1 cellular context compared by ENCODE assay signal in the genomic region with DNA sequence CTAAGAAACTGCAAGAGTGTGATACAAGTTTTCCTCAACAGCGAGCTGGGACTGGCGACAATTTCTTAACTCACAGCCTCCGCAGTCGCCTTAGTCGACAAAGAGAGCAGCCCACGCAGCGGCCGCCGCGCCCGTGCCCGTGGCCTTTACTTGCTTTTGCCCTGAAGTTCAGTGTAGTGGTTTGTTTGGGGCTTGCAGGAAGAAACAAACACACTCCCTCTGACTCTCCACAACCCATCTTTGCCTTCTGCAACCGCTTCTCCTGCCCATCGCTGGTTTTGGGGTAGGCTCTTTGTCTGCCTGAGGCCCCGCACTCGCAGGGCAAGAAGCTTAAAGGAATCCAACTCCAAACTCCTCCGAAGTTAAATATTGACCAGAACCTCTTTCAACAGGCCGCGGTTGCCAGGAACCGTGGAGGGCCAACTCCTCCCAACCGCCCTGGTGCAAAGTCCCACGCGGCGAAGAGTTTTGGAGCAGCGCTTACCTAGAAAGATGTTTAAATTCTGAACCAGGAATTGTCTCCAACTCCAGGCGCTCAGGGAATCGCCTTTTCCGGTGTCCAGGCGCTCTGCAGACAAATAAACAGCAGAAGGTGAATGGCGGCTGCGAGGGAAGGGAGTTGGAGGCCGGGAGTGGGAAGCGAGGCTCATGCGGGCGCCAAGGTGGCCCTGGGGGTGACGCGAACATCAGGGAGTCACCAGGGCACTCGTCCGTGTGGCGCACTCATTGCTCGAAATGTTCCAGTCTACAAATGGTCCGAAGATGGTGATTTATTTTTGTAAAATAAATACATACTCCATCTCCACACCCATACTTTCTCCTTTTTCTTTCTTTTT.
TF ChIP-seq lines count a peak whose summit lies in the region.

No MANE protein-coding gene starts in this region.

TF ChIP-seq in HepG2, 621 proteins besides CTCF, POLR2A, EP300 and RAD21 (continued from another document and continues in another):
- TF ChIP-seq, protein P1, sequence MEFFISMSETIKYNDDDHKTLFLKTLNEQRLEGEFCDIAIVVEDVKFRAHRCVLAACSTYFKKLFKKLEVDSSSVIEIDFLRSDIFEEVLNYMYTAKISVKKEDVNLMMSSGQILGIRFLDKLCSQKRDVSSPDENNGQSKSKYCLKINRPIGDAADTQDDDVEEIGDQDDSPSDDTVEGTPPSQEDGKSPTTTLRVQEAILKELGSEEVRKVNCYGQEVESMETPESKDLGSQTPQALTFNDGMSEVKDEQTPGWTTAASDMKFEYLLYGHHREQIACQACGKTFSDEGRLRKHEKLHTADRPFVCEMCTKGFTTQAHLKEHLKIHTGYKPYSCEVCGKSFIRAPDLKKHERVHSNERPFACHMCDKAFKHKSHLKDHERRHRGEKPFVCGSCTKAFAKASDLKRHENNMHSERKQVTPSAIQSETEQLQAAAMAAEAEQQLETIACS (CRISPR knock-in tag; IDR thresholded peaks at IDR 0.05) = no peak
- TF ChIP-seq, protein P2, sequence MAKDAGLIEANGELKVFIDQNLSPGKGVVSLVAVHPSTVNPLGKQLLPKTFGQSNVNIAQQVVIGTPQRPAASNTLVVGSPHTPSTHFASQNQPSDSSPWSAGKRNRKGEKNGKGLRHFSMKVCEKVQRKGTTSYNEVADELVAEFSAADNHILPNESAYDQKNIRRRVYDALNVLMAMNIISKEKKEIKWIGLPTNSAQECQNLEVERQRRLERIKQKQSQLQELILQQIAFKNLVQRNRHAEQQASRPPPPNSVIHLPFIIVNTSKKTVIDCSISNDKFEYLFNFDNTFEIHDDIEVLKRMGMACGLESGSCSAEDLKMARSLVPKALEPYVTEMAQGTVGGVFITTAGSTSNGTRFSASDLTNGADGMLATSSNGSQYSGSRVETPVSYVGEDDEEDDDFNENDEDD (CRISPR knock-in tag; IDR thresholded peaks at IDR 0.05; ENCODE audit: borderline replicate concordance) = no peak
- no peak for TF ChIP-seq NR1H2 (CRISPR knock-in tag; IDR thresholded peaks at IDR 0.05; ENCODE audit: borderline replicate concordance, low read depth)
- TF ChIP-seq, protein P3, sequence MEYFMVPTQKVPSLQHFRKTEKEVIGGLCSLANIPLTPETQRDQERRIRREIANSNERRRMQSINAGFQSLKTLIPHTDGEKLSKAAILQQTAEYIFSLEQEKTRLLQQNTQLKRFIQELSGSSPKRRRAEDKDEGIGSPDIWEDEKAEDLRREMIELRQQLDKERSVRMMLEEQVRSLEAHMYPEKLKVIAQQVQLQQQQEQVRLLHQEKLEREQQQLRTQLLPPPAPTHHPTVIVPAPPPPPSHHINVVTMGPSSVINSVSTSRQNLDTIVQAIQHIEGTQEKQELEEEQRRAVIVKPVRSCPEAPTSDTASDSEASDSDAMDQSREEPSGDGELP (IDR thresholded peaks at IDR 0.05; ENCODE audit: borderline replicate concordance, low read depth) = no peak
- TF ChIP-seq, protein P4, sequence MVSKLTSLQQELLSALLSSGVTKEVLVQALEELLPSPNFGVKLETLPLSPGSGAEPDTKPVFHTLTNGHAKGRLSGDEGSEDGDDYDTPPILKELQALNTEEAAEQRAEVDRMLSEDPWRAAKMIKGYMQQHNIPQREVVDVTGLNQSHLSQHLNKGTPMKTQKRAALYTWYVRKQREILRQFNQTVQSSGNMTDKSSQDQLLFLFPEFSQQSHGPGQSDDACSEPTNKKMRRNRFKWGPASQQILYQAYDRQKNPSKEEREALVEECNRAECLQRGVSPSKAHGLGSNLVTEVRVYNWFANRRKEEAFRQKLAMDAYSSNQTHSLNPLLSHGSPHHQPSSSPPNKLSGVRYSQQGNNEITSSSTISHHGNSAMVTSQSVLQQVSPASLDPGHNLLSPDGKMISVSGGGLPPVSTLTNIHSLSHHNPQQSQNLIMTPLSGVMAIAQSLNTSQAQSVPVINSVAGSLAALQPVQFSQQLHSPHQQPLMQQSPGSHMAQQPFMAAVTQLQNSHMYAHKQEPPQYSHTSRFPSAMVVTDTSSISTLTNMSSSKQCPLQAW (CRISPR knock-in tag; IDR thresholded peaks at IDR 0.05) = peak; percentile 96
- no peak for TF ChIP-seq ZNF30 (CRISPR knock-in tag; IDR thresholded peaks at IDR 0.05)
- no peak for TF ChIP-seq TBX3 (IDR thresholded peaks at IDR 0.05; ENCODE audit: borderline replicate concordance)
- peak; percentile 92 for TF ChIP-seq HNF4A (CRISPR knock-in tag; IDR thresholded peaks at IDR 0.05)
- TF ChIP-seq, protein P5, sequence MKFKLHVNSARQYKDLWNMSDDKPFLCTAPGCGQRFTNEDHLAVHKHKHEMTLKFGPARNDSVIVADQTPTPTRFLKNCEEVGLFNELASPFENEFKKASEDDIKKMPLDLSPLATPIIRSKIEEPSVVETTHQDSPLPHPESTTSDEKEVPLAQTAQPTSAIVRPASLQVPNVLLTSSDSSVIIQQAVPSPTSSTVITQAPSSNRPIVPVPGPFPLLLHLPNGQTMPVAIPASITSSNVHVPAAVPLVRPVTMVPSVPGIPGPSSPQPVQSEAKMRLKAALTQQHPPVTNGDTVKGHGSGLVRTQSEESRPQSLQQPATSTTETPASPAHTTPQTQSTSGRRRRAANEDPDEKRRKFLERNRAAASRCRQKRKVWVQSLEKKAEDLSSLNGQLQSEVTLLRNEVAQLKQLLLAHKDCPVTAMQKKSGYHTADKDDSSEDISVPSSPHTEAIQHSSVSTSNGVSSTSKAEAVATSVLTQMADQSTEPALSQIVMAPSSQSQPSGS (CRISPR knock-in tag; IDR thresholded peaks at IDR 0.05) = peak; percentile 37; the same call in 1 of the 2 replicates
- TF ChIP-seq TOE1 (CRISPR knock-in tag; IDR thresholded peaks at IDR 0.05) = no peak
- TF ChIP-seq SMC3 (IDR thresholded peaks at IDR 0.05; ENCODE audit: low read length) = 0 out of 2 replicates have a peak, but pooled peaks have one; percentile 8
- TF ChIP-seq, protein P6, sequence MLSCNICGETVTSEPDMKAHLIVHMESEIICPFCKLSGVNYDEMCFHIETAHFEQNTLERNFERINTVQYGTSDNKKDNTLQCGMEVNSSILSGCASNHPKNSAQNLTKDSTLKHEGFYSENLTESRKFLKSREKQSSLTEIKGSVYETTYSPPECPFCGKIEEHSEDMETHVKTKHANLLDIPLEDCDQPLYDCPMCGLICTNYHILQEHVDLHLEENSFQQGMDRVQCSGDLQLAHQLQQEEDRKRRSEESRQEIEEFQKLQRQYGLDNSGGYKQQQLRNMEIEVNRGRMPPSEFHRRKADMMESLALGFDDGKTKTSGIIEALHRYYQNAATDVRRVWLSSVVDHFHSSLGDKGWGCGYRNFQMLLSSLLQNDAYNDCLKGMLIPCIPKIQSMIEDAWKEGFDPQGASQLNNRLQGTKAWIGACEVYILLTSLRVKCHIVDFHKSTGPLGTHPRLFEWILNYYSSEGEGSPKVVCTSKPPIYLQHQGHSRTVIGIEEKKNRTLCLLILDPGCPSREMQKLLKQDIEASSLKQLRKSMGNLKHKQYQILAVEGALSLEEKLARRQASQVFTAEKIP (CRISPR knock-in tag; IDR thresholded peaks at IDR 0.05; ENCODE audit: borderline replicate concordance) = no peak
- peak; percentile 80 for TF ChIP-seq ASH2L (IDR thresholded peaks at IDR 0.05; ENCODE audit: insufficient read length, low read depth, low read length)
- no peak for TF ChIP-seq ZNF660 (CRISPR knock-in tag; IDR thresholded peaks at IDR 0.05; ENCODE audit: borderline replicate concordance, low read depth)
- TF ChIP-seq KDM5A (IDR thresholded peaks at IDR 0.05; ENCODE audit: borderline replicate concordance, low read length) = no peak
- peak; percentile 54; the same call in 1 of the 2 replicates for TF ChIP-seq ISL2 (CRISPR knock-in tag; IDR thresholded peaks at IDR 0.05)
- TF ChIP-seq, protein P7, sequence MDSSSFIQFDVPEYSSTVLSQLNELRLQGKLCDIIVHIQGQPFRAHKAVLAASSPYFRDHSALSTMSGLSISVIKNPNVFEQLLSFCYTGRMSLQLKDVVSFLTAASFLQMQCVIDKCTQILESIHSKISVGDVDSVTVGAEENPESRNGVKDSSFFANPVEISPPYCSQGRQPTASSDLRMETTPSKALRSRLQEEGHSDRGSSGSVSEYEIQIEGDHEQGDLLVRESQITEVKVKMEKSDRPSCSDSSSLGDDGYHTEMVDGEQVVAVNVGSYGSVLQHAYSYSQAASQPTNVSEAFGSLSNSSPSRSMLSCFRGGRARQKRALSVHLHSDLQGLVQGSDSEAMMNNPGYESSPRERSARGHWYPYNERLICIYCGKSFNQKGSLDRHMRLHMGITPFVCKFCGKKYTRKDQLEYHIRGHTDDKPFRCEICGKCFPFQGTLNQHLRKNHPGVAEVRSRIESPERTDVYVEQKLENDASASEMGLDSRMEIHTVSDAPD (CRISPR knock-in tag; IDR thresholded peaks at IDR 0.05) = peak; percentile 19; the same call in 1 of the 2 replicates
- TF ChIP-seq STAT5B (CRISPR knock-in tag; IDR thresholded peaks at IDR 0.05) = no peak
- peak; percentile 56 for TF ChIP-seq RFX3 (CRISPR knock-in tag; IDR thresholded peaks at IDR 0.05)
- TF ChIP-seq, protein P8, sequence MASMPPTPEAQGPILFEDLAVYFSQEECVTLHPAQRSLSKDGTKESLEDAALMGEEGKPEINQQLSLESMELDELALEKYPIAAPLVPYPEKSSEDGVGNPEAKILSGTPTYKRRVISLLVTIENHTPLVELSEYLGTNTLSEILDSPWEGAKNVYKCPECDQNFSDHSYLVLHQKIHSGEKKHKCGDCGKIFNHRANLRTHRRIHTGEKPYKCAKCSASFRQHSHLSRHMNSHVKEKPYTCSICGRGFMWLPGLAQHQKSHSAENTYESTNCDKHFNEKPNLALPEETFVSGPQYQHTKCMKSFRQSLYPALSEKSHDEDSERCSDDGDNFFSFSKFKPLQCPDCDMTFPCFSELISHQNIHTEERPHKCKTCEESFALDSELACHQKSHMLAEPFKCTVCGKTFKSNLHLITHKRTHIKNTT (CRISPR knock-in tag; IDR thresholded peaks at IDR 0.05) = no peak
- TF ChIP-seq, protein P9, sequence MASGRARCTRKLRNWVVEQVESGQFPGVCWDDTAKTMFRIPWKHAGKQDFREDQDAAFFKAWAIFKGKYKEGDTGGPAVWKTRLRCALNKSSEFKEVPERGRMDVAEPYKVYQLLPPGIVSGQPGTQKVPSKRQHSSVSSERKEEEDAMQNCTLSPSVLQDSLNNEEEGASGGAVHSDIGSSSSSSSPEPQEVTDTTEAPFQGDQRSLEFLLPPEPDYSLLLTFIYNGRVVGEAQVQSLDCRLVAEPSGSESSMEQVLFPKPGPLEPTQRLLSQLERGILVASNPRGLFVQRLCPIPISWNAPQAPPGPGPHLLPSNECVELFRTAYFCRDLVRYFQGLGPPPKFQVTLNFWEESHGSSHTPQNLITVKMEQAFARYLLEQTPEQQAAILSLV (CRISPR knock-in tag; IDR thresholded peaks at IDR 0.05; ENCODE audit: borderline replicate concordance) = peak; percentile 48; the same call in 1 of the 2 replicates
- TF ChIP-seq REXO4 (CRISPR knock-in tag; IDR thresholded peaks at IDR 0.05; ENCODE audit: borderline replicate concordance) = no peak
- TF ChIP-seq SNAPC2 (CRISPR knock-in tag; IDR thresholded peaks at IDR 0.05) = 0 out of 2 replicates have a peak, but pooled peaks have one; percentile 69
- no peak; the same call in 1 of the 2 replicates for TF ChIP-seq ZNF839 (CRISPR knock-in tag; IDR thresholded peaks at IDR 0.05; ENCODE audit: borderline replicate concordance)
- no peak for TF ChIP-seq CHCHD3 (CRISPR knock-in tag; IDR thresholded peaks at IDR 0.05)
- 0 out of 2 replicates have a peak, but pooled peaks have one; percentile 37 for TF ChIP-seq MIER2 (CRISPR knock-in tag; IDR thresholded peaks at IDR 0.05)
- no peak for TF ChIP-seq MAFG (CRISPR knock-in tag; IDR thresholded peaks at IDR 0.05)
- no peak; the same call in 1 of the 2 replicates for TF ChIP-seq SALL2 (CRISPR knock-in tag; IDR thresholded peaks at IDR 0.05)
- no peak for TF ChIP-seq GABPA (IDR thresholded peaks at IDR 0.05; ENCODE audit: low read depth, low read length)
- TF ChIP-seq GABPA (CRISPR knock-in tag; IDR thresholded peaks at IDR 0.05; ENCODE audit: low read depth) = peak; percentile 69
- no peak for TF ChIP-seq RBM39 (IDR thresholded peaks at IDR 0.05; ENCODE audit: low read depth, low read length, poor library complexity, severe bottlenecking)
- no peak for TF ChIP-seq RAD51 (IDR thresholded peaks at IDR 0.05; ENCODE audit: borderline replicate concordance)
- TF ChIP-seq, protein P10, sequence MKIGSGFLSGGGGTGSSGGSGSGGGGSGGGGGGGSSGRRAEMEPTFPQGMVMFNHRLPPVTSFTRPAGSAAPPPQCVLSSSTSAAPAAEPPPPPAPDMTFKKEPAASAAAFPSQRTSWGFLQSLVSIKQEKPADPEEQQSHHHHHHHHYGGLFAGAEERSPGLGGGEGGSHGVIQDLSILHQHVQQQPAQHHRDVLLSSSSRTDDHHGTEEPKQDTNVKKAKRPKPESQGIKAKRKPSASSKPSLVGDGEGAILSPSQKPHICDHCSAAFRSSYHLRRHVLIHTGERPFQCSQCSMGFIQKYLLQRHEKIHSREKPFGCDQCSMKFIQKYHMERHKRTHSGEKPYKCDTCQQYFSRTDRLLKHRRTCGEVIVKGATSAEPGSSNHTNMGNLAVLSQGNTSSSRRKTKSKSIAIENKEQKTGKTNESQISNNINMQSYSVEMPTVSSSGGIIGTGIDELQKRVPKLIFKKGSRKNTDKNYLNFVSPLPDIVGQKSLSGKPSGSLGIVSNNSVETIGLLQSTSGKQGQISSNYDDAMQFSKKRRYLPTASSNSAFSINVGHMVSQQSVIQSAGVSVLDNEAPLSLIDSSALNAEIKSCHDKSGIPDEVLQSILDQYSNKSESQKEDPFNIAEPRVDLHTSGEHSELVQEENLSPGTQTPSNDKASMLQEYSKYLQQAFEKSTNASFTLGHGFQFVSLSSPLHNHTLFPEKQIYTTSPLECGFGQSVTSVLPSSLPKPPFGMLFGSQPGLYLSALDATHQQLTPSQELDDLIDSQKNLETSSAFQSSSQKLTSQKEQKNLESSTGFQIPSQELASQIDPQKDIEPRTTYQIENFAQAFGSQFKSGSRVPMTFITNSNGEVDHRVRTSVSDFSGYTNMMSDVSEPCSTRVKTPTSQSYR (CRISPR knock-in tag; IDR thresholded peaks at IDR 0.05; ENCODE audit: borderline replicate concordance) = no peak
- TF ChIP-seq ZZZ3 (CRISPR knock-in tag; IDR thresholded peaks at IDR 0.05; ENCODE audit: borderline replicate concordance) = no peak
- TF ChIP-seq, protein P11, sequence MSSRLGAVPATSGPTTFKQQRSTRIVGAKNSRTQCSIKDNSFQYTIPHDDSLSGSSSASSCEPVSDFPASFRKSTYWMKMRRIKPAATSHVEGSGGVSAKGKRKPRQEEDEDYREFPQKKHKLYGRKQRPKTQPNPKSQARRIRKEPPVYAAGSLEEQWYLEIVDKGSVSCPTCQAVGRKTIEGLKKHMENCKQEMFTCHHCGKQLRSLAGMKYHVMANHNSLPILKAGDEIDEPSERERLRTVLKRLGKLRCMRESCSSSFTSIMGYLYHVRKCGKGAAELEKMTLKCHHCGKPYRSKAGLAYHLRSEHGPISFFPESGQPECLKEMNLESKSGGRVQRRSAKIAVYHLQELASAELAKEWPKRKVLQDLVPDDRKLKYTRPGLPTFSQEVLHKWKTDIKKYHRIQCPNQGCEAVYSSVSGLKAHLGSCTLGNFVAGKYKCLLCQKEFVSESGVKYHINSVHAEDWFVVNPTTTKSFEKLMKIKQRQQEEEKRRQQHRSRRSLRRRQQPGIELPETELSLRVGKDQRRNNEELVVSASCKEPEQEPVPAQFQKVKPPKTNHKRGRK (CRISPR knock-in tag; IDR thresholded peaks at IDR 0.05) = no peak
- no peak for TF ChIP-seq MAFK (conservative IDR thresholded peaks at IDR 0.05 in 1 of 2, IDR thresholded peaks at IDR 0.05 in 1 of 2; ENCODE audit: low read length in 2 of 2)
